Comparison of ENCODE assay signal across 1 cellular context in the genomic region with DNA sequence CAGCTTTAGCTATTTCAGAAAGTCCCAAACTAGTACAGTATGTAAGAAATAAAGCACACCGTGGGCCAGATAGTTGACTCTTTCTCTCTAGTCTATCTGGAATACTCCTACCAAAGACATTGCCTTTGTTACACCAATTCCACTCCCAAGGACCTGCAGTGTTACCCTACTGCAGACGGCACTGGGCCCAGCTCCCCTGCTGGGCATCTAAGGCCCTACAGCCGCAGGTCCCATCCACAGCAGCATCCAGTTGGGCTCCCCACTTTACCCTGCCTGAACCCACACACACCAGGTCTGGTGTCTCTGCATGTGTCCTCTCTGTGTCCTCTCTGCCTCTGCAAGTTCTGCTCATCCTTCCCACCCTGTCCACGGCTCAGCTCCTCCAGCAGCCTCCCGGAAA.
TF ChIP-seq lines count a peak whose summit lies in the region.

No MANE protein-coding gene starts in this region.

TF ChIP-seq in HepG2, 621 proteins besides CTCF, POLR2A, EP300 and RAD21:
- TF ChIP-seq, protein P1, sequence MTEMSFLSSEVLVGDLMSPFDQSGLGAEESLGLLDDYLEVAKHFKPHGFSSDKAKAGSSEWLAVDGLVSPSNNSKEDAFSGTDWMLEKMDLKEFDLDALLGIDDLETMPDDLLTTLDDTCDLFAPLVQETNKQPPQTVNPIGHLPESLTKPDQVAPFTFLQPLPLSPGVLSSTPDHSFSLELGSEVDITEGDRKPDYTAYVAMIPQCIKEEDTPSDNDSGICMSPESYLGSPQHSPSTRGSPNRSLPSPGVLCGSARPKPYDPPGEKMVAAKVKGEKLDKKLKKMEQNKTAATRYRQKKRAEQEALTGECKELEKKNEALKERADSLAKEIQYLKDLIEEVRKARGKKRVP (CRISPR knock-in tag; IDR thresholded peaks at IDR 0.05) = no peak
- TF ChIP-seq ZFYVE20 (CRISPR knock-in tag; IDR thresholded peaks at IDR 0.05; ENCODE audit: borderline replicate concordance, low read depth) = no peak
- TF ChIP-seq ZNF782 (CRISPR knock-in tag; IDR thresholded peaks at IDR 0.05; ENCODE audit: borderline replicate concordance) = no peak
- TF ChIP-seq ZZZ3 (CRISPR knock-in tag; IDR thresholded peaks at IDR 0.05; ENCODE audit: borderline replicate concordance) = no peak
- no peak for TF ChIP-seq MIER2 (CRISPR knock-in tag; IDR thresholded peaks at IDR 0.05)
- TF ChIP-seq ZNF766 (CRISPR knock-in tag; IDR thresholded peaks at IDR 0.05; ENCODE audit: borderline replicate concordance) = no peak
